Comparison of ENCODE assay signal across 12 cellular contexts in the genomic region with DNA sequence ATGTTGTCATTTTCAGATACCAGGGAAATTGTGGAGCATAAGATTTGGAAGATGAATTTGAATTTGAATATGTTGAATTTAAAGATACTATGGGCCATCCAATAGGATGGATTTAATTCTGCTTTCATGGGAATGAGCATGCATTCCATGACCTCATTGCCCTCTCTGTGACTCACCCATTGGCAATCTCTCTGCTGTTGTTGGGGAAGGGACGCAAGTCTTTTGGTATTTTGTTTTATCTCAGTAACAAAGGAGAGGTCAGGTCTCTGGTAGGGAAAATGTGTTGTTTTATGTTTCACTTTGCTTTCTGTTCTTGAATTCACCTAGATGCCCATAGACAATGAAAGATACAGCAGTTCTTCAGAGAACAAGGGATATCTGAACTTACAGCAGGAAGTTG. TPM values are rescaled to one million over a fixed set of nuclear protein-coding genes. Genes with fewer than 3 reads are reported as not detected.
DNase-seq lines count a peak whose midpoint lies in the region; ATAC-seq and TF ChIP-seq lines count a peak whose summit lies in the region.
"Had no signal": no experiment of that assay in that cellular context is flagged by ENCODE, and none has a peak within 500 bp of the region (broad histone marks: within the 10 kb centered on the region; RNA-seq: fewer than 3 reads in every experiment).

No MANE protein-coding gene starts in this region.

- no peaks in the 10 kb centered on the region for H3K79me2 ChIP-seq in ACC112 (ENCODE audit: control insufficient read depth, insufficient read depth, low read length, unreplicated experiment)

- H3K4me1 Mint-ChIP-seq in activated CD4-positive, alpha-beta T cell treated with anti-CD3 and anti-CD28 coated beads for 36 hours, result no peaks in the 10 kb centered on the region
- H3K4me1 Mint-ChIP-seq: central memory CD8-positive, alpha-beta T cell had no signal

- POLR2A ChIA-PET in activated CD4-positive, alpha-beta T cell treated with anti-CD3 and anti-CD28 coated beads for 36 hours (lab: Charles Lee), result no interaction called here

- peaks cover 2% of the 10 kb centered on the region for H3K9me3 Mint-ChIP-seq in activated CD4-positive, alpha-beta T cell treated with anti-CD3 and anti-CD28 coated beads for 36 hours (ENCODE audit: low read depth)

- H3K36me3 ChIP-seq in ACC112 (ENCODE audit: insufficient read depth, low read length), result no peaks in the 10 kb centered on the region

- no peaks in the 10 kb centered on the region for H3K27me3 ChIP-seq in ACC112 (ENCODE audit: insufficient read depth, low read length)

- no peak for TF ChIP-seq CTCF in astrocyte of the cerebellum (IDR thresholded peaks at IDR 0.05; ENCODE audit: low read depth, low read length, missing control alignments)

- H3K4me1 ChIP-seq in ACC112 (ENCODE audit: control insufficient read depth, insufficient read depth, low read length, unreplicated experiment), result peaks cover 21% of the 10 kb centered on the region

- ATAC-seq in GM18858 (IDR thresholded peaks at IDR 0.05; ENCODE audit: unreplicated experiment), result no peak
- ATAC-seq in activated CD4-positive, alpha-beta T cell treated with anti-CD3 and anti-CD28 coated beads for 36 hours, result no peak

- peak overlapping the region; percentile 23 for H2AFZ ChIP-seq in ACC112 (ENCODE audit: low read length, unreplicated experiment)

- H3K27me3 Mint-ChIP-seq in activated CD4-positive, alpha-beta T cell treated with anti-CD3 and anti-CD28 coated beads for 36 hours, result no peaks in the 10 kb centered on the region
- H3K27me3 Mint-ChIP-seq: central memory CD8-positive, alpha-beta T cell had no signal

- H3K27ac ChIP-seq in ACC112 (ENCODE audit: low read depth, low read length), result peak overlapping the region; percentile 100

- DNase-seq in HS-5 (ENCODE audit: low read depth), result peak; percentile 55
- DNase-seq in astrocyte of the cerebellum (ENCODE audit: low read depth), result peak; percentile 57
- peak; percentile 4 for DNase-seq in hepatic stellate cell (ENCODE audit: low spot score)
- no peak for DNase-seq in stimulated activated CD4-positive, alpha-beta T cell treated with anti-CD3 and anti-CD28 coated beads, Interleukin-4, amount 100 ng/mL, for 1 hour
- DNase-seq in activated CD4-positive, alpha-beta T cell treated with anti-CD3 and anti-CD28 coated beads for 36 hours, result no peak
- DNase-seq in activated naive CD4-positive, alpha-beta T cell treated with anti-CD3 and anti-CD28 coated beads, Interleukin-2, amount 50 U/mL, for 16 hours, result no peak
- DNase-seq: activated T-cell treated with anti-CD3 and anti-CD28 coated beads, Interleukin-2, amount 50 U/mL, for 1 hour; KBM-7 had no signal

- CTCF ChIA-PET in activated CD4-positive, alpha-beta T cell treated with anti-CD3 and anti-CD28 coated beads for 36 hours (lab: Charles Lee), result no interaction called here

- no peak overlapping the region for H3K4me3 Mint-ChIP-seq in activated CD4-positive, alpha-beta T cell treated with anti-CD3 and anti-CD28 coated beads for 36 hours
- H3K4me3 Mint-ChIP-seq: central memory CD8-positive, alpha-beta T cell had no signal

- intact Hi-C loops in activated CD4-positive, alpha-beta T cell treated with anti-CD3 and anti-CD28 coated beads for 36 hours (cut with DNase I, micrococcal nuclease), result no loop called here

- in situ Hi-C loops in astrocyte of the cerebellum (cut with HindIII; ENCODE audit: low sequenced_read_pairs), result no loop called here

- H3K36me3 Mint-ChIP-seq in activated CD4-positive, alpha-beta T cell treated with anti-CD3 and anti-CD28 coated beads for 36 hours (ENCODE audit: low read depth), result no peaks in the 10 kb centered on the region

- H3K4me3 ChIP-seq in ACC112 (ENCODE audit: low read depth, low read length) (peak overlapping the region; percentile 72), astrocyte of the cerebellum (ENCODE audit: low read depth, low read length) (no peak overlapping the region)

- no peak overlapping the region for H3K27ac Mint-ChIP-seq in activated CD4-positive, alpha-beta T cell treated with anti-CD3 and anti-CD28 coated beads for 36 hours

RNA-seq across cellular contexts. Expression of gene MAGEA4, which starts 42.1 kb away (rescaled TPM):
- not detected for total RNA-seq in activated CD4-positive, alpha-beta T cell treated with anti-CD3 and anti-CD28 coated beads for 36 hours
- total RNA-seq: A673 had no signal

Comparison
In these comparisons a context has a peak if more than half of its experiments do, and no peak if none do; other contexts are left out.
1. DNase-seq: peak in HS-5 (single experiment), astrocyte of the cerebellum (single experiment) and hepatic stellate cell (single experiment); none in stimulated activated CD4-positive, alpha-beta T cell treated with anti-CD3 and anti-CD28 coated beads, Interleukin-4, amount 100 ng/mL, for 1 hour (single experiment), activated CD4-positive, alpha-beta T cell treated with anti-CD3 and anti-CD28 coated beads for 36 hours (single experiment) and activated naive CD4-positive, alpha-beta T cell treated with anti-CD3 and anti-CD28 coated beads, Interleukin-2, amount 50 U/mL, for 16 hours (single experiment).